Comparison of ENCODE assay signal across 23 cellular contexts in the genomic region with DNA sequence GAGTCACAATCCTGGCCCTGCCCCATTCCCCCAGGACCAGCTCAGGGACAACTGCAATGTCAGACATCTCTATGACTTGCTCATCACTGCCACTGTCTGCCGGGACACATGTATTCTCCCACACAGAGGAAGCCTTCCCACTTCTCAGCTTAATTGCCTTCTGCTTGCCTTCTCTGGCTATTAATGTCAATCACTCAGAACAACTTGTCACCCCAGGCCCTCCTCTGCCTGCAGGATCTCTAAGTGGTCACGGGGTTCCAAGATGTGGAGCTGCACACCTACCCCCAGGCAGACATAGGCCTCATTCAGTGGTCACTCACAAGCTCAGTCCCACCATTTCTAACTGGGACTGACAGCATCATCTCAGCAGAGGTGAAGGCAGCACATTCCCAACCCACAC.
"Had no signal": no experiment of that assay in that cellular context is flagged by ENCODE, and none has a peak within 500 bp of the region (broad histone marks: within the 10 kb centered on the region; RNA-seq: fewer than 3 reads in every experiment).

No MANE protein-coding gene starts in this region.

- H3K4me3 Mint-ChIP-seq: memory B cell; natural killer cell treated with Interleukin-12 subunit alpha and Interleukin-12 subunit beta and Interleukin-15 and Interleukin-18, amount 100 ng/mL, for 72 hours; stimulated activated memory B cell treated with anti-CD40 and anti-IgM and Interleukin-4, amounts not matched to agents 10 μg/mL and 1 μg/mL and 100 μg/mL, for 72 hours; stimulated activated naive CD8-positive, alpha-beta T cell treated with anti-CD3 and anti-CD28 coated beads, Interleukin-15, Interleukin-2, amounts not matched to agents 100 ng/mL and 50 ng/mL, for 24 hours had no signal

- H3K27me3 Mint-ChIP-seq: stimulated activated memory B cell treated with anti-CD40 and anti-IgM and Interleukin-4, amounts not matched to agents 10 μg/mL and 1 μg/mL and 100 μg/mL, for 72 hours; stimulated activated naive CD8-positive, alpha-beta T cell treated with anti-CD3 and anti-CD28 coated beads, Interleukin-15, Interleukin-2, amounts not matched to agents 100 ng/mL and 50 ng/mL, for 24 hours had no signal

- H3K4me1 ChIP-seq: left lung, prostate gland, spleen had no signal

- H3K27ac ChIP-seq: dorsolateral prefrontal cortex, heart left ventricle, left lung, lower lobe of right lung, parathyroid adenoma, prostate gland, spleen, tibial artery, upper lobe of right lung had no signal

- H3K4me1 Mint-ChIP-seq: memory B cell; stimulated activated memory B cell treated with anti-CD40 and anti-IgM and Interleukin-4, amounts not matched to agents 10 μg/mL and 1 μg/mL and 100 μg/mL, for 72 hours had no signal

- H3K9ac ChIP-seq: parathyroid adenoma had no signal

- H3K9me3 ChIP-seq: heart left ventricle, left lung, lower lobe of right lung, prostate gland, spleen, tibial artery, upper lobe of right lung had no signal

- H3K36me3 Mint-ChIP-seq: memory B cell; natural killer cell treated with Interleukin-12 subunit alpha and Interleukin-12 subunit beta and Interleukin-15 and Interleukin-18, amount 100 ng/mL, for 72 hours; stimulated activated memory B cell treated with anti-CD40 and anti-IgM and Interleukin-4, amounts not matched to agents 10 μg/mL and 1 μg/mL and 100 μg/mL, for 72 hours had no signal

- H2AFZ ChIP-seq: parathyroid adenoma had no signal

- H3K4me3 ChIP-seq: dorsolateral prefrontal cortex, heart left ventricle, left lung, lower lobe of right lung, prostate gland, spleen, tibial artery, upper lobe of right lung had no signal

- H3K27me3 ChIP-seq: dorsolateral prefrontal cortex, heart left ventricle, left lung, spleen, tibial artery, upper lobe of right lung had no signal

- FAIRE-seq: colon, frontal cortex had no signal

- H3K36me3 ChIP-seq: heart left ventricle, left lung, lower lobe of right lung, prostate gland, spleen, tibial artery, upper lobe of right lung had no signal

- H3K27ac Mint-ChIP-seq: memory B cell; natural killer cell treated with Interleukin-12 subunit alpha and Interleukin-12 subunit beta and Interleukin-15 and Interleukin-18, amount 100 ng/mL, for 72 hours; stimulated activated memory B cell treated with anti-CD40 and anti-IgM and Interleukin-4, amounts not matched to agents 10 μg/mL and 1 μg/mL and 100 μg/mL, for 72 hours; stimulated activated naive CD8-positive, alpha-beta T cell treated with anti-CD3 and anti-CD28 coated beads, Interleukin-15, Interleukin-2, amounts not matched to agents 100 ng/mL and 50 ng/mL, for 24 hours had no signal

- H3K9me3 Mint-ChIP-seq: memory B cell; natural killer cell treated with Interleukin-12 subunit alpha and Interleukin-12 subunit beta and Interleukin-15 and Interleukin-18, amount 100 ng/mL, for 72 hours; stimulated activated memory B cell treated with anti-CD40 and anti-IgM and Interleukin-4, amounts not matched to agents 10 μg/mL and 1 μg/mL and 100 μg/mL, for 72 hours; stimulated activated naive CD8-positive, alpha-beta T cell treated with anti-CD3 and anti-CD28 coated beads, Interleukin-15, Interleukin-2, amounts not matched to agents 100 ng/mL and 50 ng/mL, for 24 hours had no signal

- DNase-seq: cerebellar nuclear complex; dorsolateral prefrontal cortex; effector CD8-positive, alpha-beta T cell; heart left ventricle; hippocampal formation; kidney glomerular epithelial cell; left lung; lower lobe of right lung; midbrain; spleen; stimulated activated CD4-positive, alpha-beta T cell treated with anti-CD3 and anti-CD28 coated beads, Interleukin-15, amount 100 ng/mL, for 24 hours; stimulated activated CD4-positive, alpha-beta T cell treated with anti-CD3 and anti-CD28 coated beads, Interleukin-1b, Interleukin-23, amount 100 ng/mL, for 48 hours; stimulated activated CD4-positive, alpha-beta T cell treated with anti-CD3 and anti-CD28 coated beads, Interleukin-4, amount 100 ng/mL, for 24 hours; tibial artery; upper lobe of right lung had no signal
